In genomic region chr16:578232-578869, GRCh38 we compare ENCODE assay signal across 21 cellular contexts. TPM values are rescaled to one million over a fixed set of nuclear protein-coding genes. Genes with fewer than 3 reads are reported as not detected.
DNase-seq lines count a peak whose midpoint lies in the region; ATAC-seq, FAIRE-seq and TF ChIP-seq lines count a peak whose summit lies in the region.
"Had no signal": no experiment of that assay in that cellular context is flagged by ENCODE, and none has a peak within 500 bp of the region (broad histone marks: within the 10 kb centered on the region; RNA-seq: fewer than 3 reads in every experiment).

No MANE protein-coding gene starts in this region.

- TF ChIP-seq POLR2A in A549 (IDR thresholded peaks at IDR 0.05; ENCODE audit: low read length): no peak

- no peaks in the 10 kb centered on the region for H3K27me3 ChIP-seq in HUES6 (ENCODE audit: control insufficient read depth, insufficient read depth, low read length)
- H3K27me3 ChIP-seq in effector memory CD4-positive, alpha-beta T cell (replicated peaks; ENCODE audit: control insufficient read depth, insufficient read depth, low read length, poor library complexity, severe bottlenecking): no peaks in the 10 kb centered on the region
- H3K27me3 ChIP-seq: adrenal gland, dorsolateral prefrontal cortex had no signal

- H3K9me3 ChIP-seq in A549 (no peaks in the 10 kb centered on the region), HUES6 (ENCODE audit: control insufficient read depth, insufficient read depth, low read depth, low read length) (no peaks in the 10 kb centered on the region)
- no peaks in the 10 kb centered on the region for H3K9me3 ChIP-seq in effector memory CD4-positive, alpha-beta T cell (ENCODE audit: control insufficient read depth, low read length)
- H3K9me3 ChIP-seq: adrenal gland, left ventricle myocardium inferior, thoracic aorta had no signal

- H3K4me1 ChIP-seq in A549 (peaks cover 6% of the 10 kb centered on the region; the same call in 2 of the 3 replicates), HUES6 (ENCODE audit: control insufficient read depth, insufficient read depth, low read length) (peaks cover 10% of the 10 kb centered on the region)
- no peaks in the 10 kb centered on the region for H3K4me1 ChIP-seq in effector memory CD4-positive, alpha-beta T cell (ENCODE audit: control insufficient read depth, insufficient read depth, low read length, poor library complexity, severe bottlenecking)

- peaks cover 40% of the 10 kb centered on the region for H3K36me3 ChIP-seq in HUES6 (ENCODE audit: control insufficient read depth, insufficient read depth, low read length)
- H3K36me3 ChIP-seq in effector memory CD4-positive, alpha-beta T cell (ENCODE audit: control insufficient read depth, insufficient read depth, low read length): peaks cover 6% of the 10 kb centered on the region
- H3K36me3 ChIP-seq: thoracic aorta had no signal

- H3K4me2 ChIP-seq in A549: peak overlapping the region; percentile 82

- TF ChIP-seq RAD21 in A549 (conservative IDR thresholded peaks at IDR 0.05 in 1 of 2, IDR thresholded peaks at IDR 0.05 in 1 of 2): no peak

- peak overlapping the region in 1 of 2 experiments; percentile 78; a peak in 1 of 6 replicates for H3K27ac ChIP-seq in A549
- no peak overlapping the region for H3K27ac ChIP-seq in HUES6 (ENCODE audit: low read depth, low read length)
- no peak overlapping the region for H3K27ac ChIP-seq in effector memory CD4-positive, alpha-beta T cell (ENCODE audit: insufficient read depth, low read length, poor library complexity, severe bottlenecking)
- H3K27ac ChIP-seq: adrenal gland, left ventricle myocardium inferior, skin epidermis, thoracic aorta had no signal

- ATAC-seq in A549 (peak in 1 of 2 experiments; percentile 8; a peak in 3 of 6 replicates), left colon (peak; percentile 16), GM18519 (IDR thresholded peaks at IDR 0.05; ENCODE audit: low FRiP score, unreplicated experiment) (no peak)

- WGBS in A549 (ENCODE audit: missing lambda C conversion rate): 87% methylated on average over 17 of the region's 24 CpGs

- DNase-seq in A549 (ENCODE audit: low read depth in 1 of 2, low spot score in 1 of 2): no peak
- no peak for DNase-seq in left colon
- DNase-seq in effector memory CD4-positive, alpha-beta T cell: no peak
- DNase-seq in NCI-H82 (lab: John Stamatoyannopoulos, UW): no peak
- DNase-seq: DMS79, NCI-H1417 treated with DMSO at 0.1 percent for 48 hours, NCI-H2081 treated with DMSO at 0.1 percent for 48 hours, NCI-H226 had no signal

- no peak for TF ChIP-seq EP300 in A549 (IDR thresholded peaks at IDR 0.05)

- H3K4me3 ChIP-seq in A549 (no peak overlapping the region), HUES6 (ENCODE audit: low read depth, low read length) (peak overlapping the region; percentile 42)
- H3K4me3 ChIP-seq in effector memory CD4-positive, alpha-beta T cell (ENCODE audit: insufficient read depth, low read depth, low read length, poor library complexity, severe bottlenecking): no peak overlapping the region
- H3K4me3 ChIP-seq: adrenal gland, skin epidermis, thoracic aorta had no signal

- no peak overlapping the region for H3K9ac ChIP-seq in HUES6 (ENCODE audit: low read length)

- POLR2A ChIA-PET in A549 (lab: Yijun Ruan, JAX): interaction anchor here (1.0 kb wide), 1 partner anchor 10 kb away, joined by 3 read pairs; no protein-coding TSS in a partner anchor

- FAIRE-seq in A549 (lab: Jason Lieb, UNC): no peak
- FAIRE-seq: H54, islet of Langerhans had no signal

- CTCF ChIA-PET in A549 (lab: Yijun Ruan, JAX): interaction anchor here (0.7 to 7.1 kb wide), 12 partner anchors 10 to 84 kb away, joined by 3 to 105 read pairs (median 4); partner anchors contain the start of genes METTL26, PIGQ and RHOT2

- intact Hi-C loops in left colon (cut with DNase I, micrococcal nuclease): no loop called here

- no peak for TF ChIP-seq CTCF in A549 (IDR thresholded peaks at IDR 0.05)

TF ChIP-seq in A549, 52 proteins besides CTCF, POLR2A, EP300 and RAD21:
- TF ChIP-seq JUN (IDR thresholded peaks at IDR 0.05) (no peak), HOXB5 (CRISPR knock-in tag; IDR thresholded peaks at IDR 0.05) (no peak), PHF8 (IDR thresholded peaks at IDR 0.05; ENCODE audit: borderline replicate concordance, low read depth) (no peak)
TF ChIP-seq in A549: peak in this region for 0.

RNA-seq across cellular contexts. Expression of gene PIGQ, which starts 8.6 kb away (rescaled TPM):
- polyA plus RNA-seq in A549 (2011; rRNA removed) (13.2 and 15.7 TPM in 2 replicates), A549 (2017; fragmentation: RNase III; extraction: RNeasy Plus Mini Kit Qiagen cat#74134 plus additional on column Dnase treatment) (25.2 to 32.2 TPM (median 31.2 TPM) in 3 replicates)
- polyA plus RNA-seq in A549 (2012; cell fraction: cytosol; rRNA removed): 32.0 and 51.6 TPM in 2 replicates
- polyA plus RNA-seq in A549 (2012; cell fraction: nucleus; rRNA removed): 141 and 208 TPM in 2 replicates
- polyA minus RNA-seq in A549 (2011; rRNA and poly(A)+ RNA removed): 32.3 and 33.8 TPM in 2 replicates
- total RNA-seq in left colon: 10 to 100 TPM; 37.6 to 39.5 TPM

RNA-seq across cellular contexts. Expression of gene RAB40C, which starts 11.5 kb away (rescaled TPM):
- polyA plus RNA-seq in A549 (2011; rRNA removed): 4.4 and 4.9 TPM in 2 replicates
- 12.5 and 18.2 TPM in 2 replicates for polyA plus RNA-seq in A549 (2012; cell fraction: cytosol; rRNA removed)
- 31.5 and 36.8 TPM in 2 replicates for polyA plus RNA-seq in A549 (2012; cell fraction: nucleus; rRNA removed)
- polyA plus RNA-seq in A549 (2017; fragmentation: RNase III; extraction: RNeasy Plus Mini Kit Qiagen cat#74134 plus additional on column Dnase treatment): 8.1 to 9.7 TPM (median 8.5 TPM) in 3 replicates
- polyA minus RNA-seq in A549 (2011; rRNA and poly(A)+ RNA removed): 3.2 and 7.0 TPM in 2 replicates
- 10 to 100 TPM; 38.2 to 43.4 TPM for total RNA-seq in left colon

RNA-seq across cellular contexts. Expression of gene NHLRC4, which starts 11.5 kb away (rescaled TPM):
- polyA plus RNA-seq in A549 (2011; rRNA removed) (0.03 and 0.13 TPM in 2 replicates), A549 (2017; fragmentation: RNase III; extraction: RNeasy Plus Mini Kit Qiagen cat#74134 plus additional on column Dnase treatment) (0.07 to 0.09 TPM (median 0.08 TPM) in 3 replicates)
- 0.04 TPM in 2 replicates for polyA plus RNA-seq in A549 (2012; cell fraction: cytosol; rRNA removed)
- 0.17 and 0.24 TPM in 2 replicates for polyA plus RNA-seq in A549 (2012; cell fraction: nucleus; rRNA removed)
- polyA minus RNA-seq in A549 (2011; rRNA and poly(A)+ RNA removed): not detected in 2 replicates
- total RNA-seq in left colon: under 1 TPM in 1 of 2 donors, not detected in 1; 0.36 TPM

RNA-seq across cellular contexts. Expression of gene PRR35, which starts 18.2 kb away (rescaled TPM):
- polyA plus RNA-seq in A549 (2011; rRNA removed) (0.04 TPM in 1 of 2 replicates, not detected in the other), A549 (2017; fragmentation: RNase III; extraction: RNeasy Plus Mini Kit Qiagen cat#74134 plus additional on column Dnase treatment) (0.04 to 0.10 TPM (median 0.04 TPM) in 3 replicates)
- polyA plus RNA-seq in A549 (2012; cell fraction: cytosol; rRNA removed): 0.05 and 0.17 TPM in 2 replicates
- polyA plus RNA-seq in A549 (2012; cell fraction: nucleus; rRNA removed): 0.11 and 0.22 TPM in 2 replicates
- polyA minus RNA-seq in A549 (2011; rRNA and poly(A)+ RNA removed): not detected in 2 replicates
- total RNA-seq in left colon: not detected
- total RNA-seq: activated naive CD4-positive, alpha-beta T cell treated with anti-CD3 and anti-CD28 coated beads for 36 hours; activated T-helper 1 cell treated with anti-CD3 and anti-CD28 coated beads, Interleukin-12 subunit alpha, Interleukin-12 subunit beta, Interleukin-2, Interleukin-4 antibody, amounts not matched to agents 30 ng/mL and 10 ng/mL and 1 ng/mL, durations not matched to agents 14 hours and 24 hours and 36 hours; adrenal gland; left ventricle myocardium inferior; naive thymus-derived CD8-positive, alpha-beta T cell had no signal
- polyA plus RNA-seq: adrenal gland; BJ; naive thymus-derived CD8-positive, alpha-beta T cell had no signal

RNA-seq across cellular contexts. Expression of gene CAPN15, which starts 50.8 kb away (rescaled TPM):
- 10.0 and 11.4 TPM in 2 replicates for polyA plus RNA-seq in A549 (2011; rRNA removed)
- 46.5 and 72.3 TPM in 2 replicates for polyA plus RNA-seq in A549 (2012; cell fraction: cytosol; rRNA removed)
- 132 and 252 TPM in 2 replicates for polyA plus RNA-seq in A549 (2012; cell fraction: nucleus; rRNA removed)
- polyA plus RNA-seq in A549 (2017; fragmentation: RNase III; extraction: RNeasy Plus Mini Kit Qiagen cat#74134 plus additional on column Dnase treatment): 31.3 to 33.9 TPM (median 33.3 TPM) in 3 replicates
- 8.6 and 13.1 TPM in 2 replicates for polyA minus RNA-seq in A549 (2011; rRNA and poly(A)+ RNA removed)
- total RNA-seq in left colon: 100 to 1,000 TPM in 1 of 2 donors, 10 to 100 TPM in 1; 98.8 to 102 TPM
